In genomic region chr1:24151175-24151533, GRCh38 we compare ENCODE assay signal across 8 cellular contexts. TPM values are rescaled to one million over a fixed set of nuclear protein-coding genes. Genes with fewer than 3 reads are reported as not detected.
A peak's percentile ranks its signal among the peaks of the same experiment; 100 is the strongest.
DNase-seq lines count a peak whose midpoint lies in the region; ATAC-seq lines count a peak whose summit lies in the region.

No MANE protein-coding gene starts in this region.

- no peak for ATAC-seq in activated naive CD8-positive, alpha-beta T cell treated with anti-CD3 and anti-CD28 coated beads, Interleukin-2, amount 10 ng/mL, durations not matched to agents 7 days and 5 days (ENCODE audit: low read depth)
- ATAC-seq in GM18498 (IDR thresholded peaks at IDR 0.05; ENCODE audit: unreplicated experiment) (no peak), GM18858 (IDR thresholded peaks at IDR 0.05; ENCODE audit: unreplicated experiment) (no peak)

- peaks cover 16% of the 10 kb centered on the region for H3K4me1 Mint-ChIP-seq in activated naive CD8-positive, alpha-beta T cell treated with anti-CD3 and anti-CD28 coated beads, Interleukin-2, amount 10 ng/mL, durations not matched to agents 7 days and 5 days

- peak overlapping the region; percentile 56 for H3K4me3 Mint-ChIP-seq in activated naive CD8-positive, alpha-beta T cell treated with anti-CD3 and anti-CD28 coated beads, Interleukin-2, amount 10 ng/mL, durations not matched to agents 7 days and 5 days

- H3K36me3 Mint-ChIP-seq in activated naive CD8-positive, alpha-beta T cell treated with anti-CD3 and anti-CD28 coated beads, Interleukin-2, amount 10 ng/mL, durations not matched to agents 7 days and 5 days: no peaks in the 10 kb centered on the region

- no peak overlapping the region for H3K27ac Mint-ChIP-seq in activated naive CD8-positive, alpha-beta T cell treated with anti-CD3 and anti-CD28 coated beads, Interleukin-2, amount 10 ng/mL, durations not matched to agents 7 days and 5 days

- H3K9me3 Mint-ChIP-seq in activated naive CD8-positive, alpha-beta T cell treated with anti-CD3 and anti-CD28 coated beads, Interleukin-2, amount 10 ng/mL, durations not matched to agents 7 days and 5 days: no peaks in the 10 kb centered on the region

- H3K27me3 Mint-ChIP-seq in activated naive CD8-positive, alpha-beta T cell treated with anti-CD3 and anti-CD28 coated beads, Interleukin-2, amount 10 ng/mL, durations not matched to agents 7 days and 5 days: peaks cover 37% of the 10 kb centered on the region

- POLR2A ChIA-PET in activated naive CD8-positive, alpha-beta T cell treated with anti-CD3 and anti-CD28 coated beads, Interleukin-2, amount 10 ng/mL, durations not matched to agents 7 days and 5 days (lab: Charles Lee): no interaction called here

- DNase-seq in DMS53 (lab: John Stamatoyannopoulos, UW) (peak; percentile 95), NCI-H146 (lab: John Stamatoyannopoulos, UW) (peak; percentile 97), mesenteric fat pad (ENCODE audit: low spot score) (peak; percentile 49), GM03348 (ENCODE audit: low spot score) (no peak), anterior cingulate cortex (lab: John Stamatoyannopoulos, UW) (no peak)
- no peak for DNase-seq in activated naive CD8-positive, alpha-beta T cell treated with anti-CD3 and anti-CD28 coated beads, Interleukin-2, amount 10 ng/mL, durations not matched to agents 7 days and 5 days

RNA-seq across cellular contexts. Expression of gene IL22RA1, which starts 8.2 kb away (rescaled TPM):
- under 1 TPM in 1 of 2 experiments, not detected in 1; 0.11 TPM for total RNA-seq in activated naive CD8-positive, alpha-beta T cell treated with anti-CD3 and anti-CD28 coated beads, Interleukin-2, amount 10 ng/mL, durations not matched to agents 7 days and 5 days
- not detected for total RNA-seq in mesenteric fat pad

RNA-seq across cellular contexts. Expression of gene IFNLR1, which starts 35.9 kb away (rescaled TPM):
- total RNA-seq in activated naive CD8-positive, alpha-beta T cell treated with anti-CD3 and anti-CD28 coated beads, Interleukin-2, amount 10 ng/mL, durations not matched to agents 7 days and 5 days: 1 to 10 TPM; 6.2 to 7.9 TPM
- total RNA-seq in mesenteric fat pad: 0.22 TPM

RNA-seq across cellular contexts. Expression of gene MYOM3, which starts 39.2 kb away (rescaled TPM):
- not detected for total RNA-seq in activated naive CD8-positive, alpha-beta T cell treated with anti-CD3 and anti-CD28 coated beads, Interleukin-2, amount 10 ng/mL, durations not matched to agents 7 days and 5 days
- 0.42 TPM for total RNA-seq in mesenteric fat pad

Comparison
In these comparisons a context has a peak if more than half of its experiments do, and no peak if none do; other contexts are left out.
1. DNase-seq: peak in DMS53 (single experiment), NCI-H146 (single experiment) and mesenteric fat pad (single experiment); none in activated naive CD8-positive, alpha-beta T cell treated with anti-CD3 and anti-CD28 coated beads, Interleukin-2, amount 10 ng/mL, durations not matched to agents 7 days and 5 days (single experiment), GM03348 (single experiment) and anterior cingulate cortex (0 of 58).